28 cellular contexts compared by ENCODE assay signal in genomic region chr12:120218680-120219606, GRCh38.
"Had no signal": no experiment of that assay in that cellular context is flagged by ENCODE, and none has a peak within 500 bp of the region (broad histone marks: within the 10 kb centered on the region; RNA-seq: fewer than 3 reads in every experiment).

No MANE protein-coding gene starts in this region.

- H3K27me3 ChIP-seq: adrenal gland, left lung, pancreas, right atrium auricular region, upper lobe of left lung had no signal

- H3K4me3 ChIP-seq: adrenal gland, left lung, pancreas, psoas muscle, right atrium auricular region, skin epidermis, thoracic aorta, upper lobe of left lung had no signal

- H3K36me3 Mint-ChIP-seq: natural killer cell; stimulated activated memory B cell treated with anti-CD40 and anti-IgM and Interleukin-4, amounts not matched to agents 10 μg/mL and 1 μg/mL and 100 μg/mL, for 72 hours had no signal

- H3K27me3 Mint-ChIP-seq: activated naive CD4-positive, alpha-beta T cell treated with anti-CD3 and anti-CD28 coated beads, Interleukin-2, amount 10 ng/mL, durations not matched to agents 7 days and 5 days had no signal

- H3K27ac Mint-ChIP-seq: stimulated activated memory B cell treated with anti-CD40 and anti-IgM and Interleukin-4, amounts not matched to agents 10 μg/mL and 1 μg/mL and 100 μg/mL, for 72 hours; WTC11 had no signal

- H3K4me1 Mint-ChIP-seq: activated naive CD4-positive, alpha-beta T cell treated with anti-CD3 and anti-CD28 coated beads, Interleukin-2, amount 10 ng/mL, durations not matched to agents 7 days and 5 days; stimulated activated memory B cell treated with anti-CD40 and anti-IgM and Interleukin-4, amounts not matched to agents 10 μg/mL and 1 μg/mL and 100 μg/mL, for 72 hours had no signal

- FAIRE-seq: astrocyte, colon, endothelial cell of umbilical vein, pancreas had no signal

- ATAC-seq: esophagus mucosa; left lung; natural killer cell; pancreas; stimulated activated memory B cell treated with anti-CD40 and anti-IgM and Interleukin-4, amounts not matched to agents 10 μg/mL and 1 μg/mL and 100 μg/mL, for 72 hours; WTC11 had no signal

- H3K4me1 ChIP-seq: psoas muscle, right atrium auricular region had no signal

- H3K9me3 ChIP-seq: adrenal gland, left lung, pancreas, psoas muscle, right atrium auricular region, thoracic aorta, upper lobe of left lung had no signal

- H3K4me3 Mint-ChIP-seq: activated naive CD4-positive, alpha-beta T cell treated with anti-CD3 and anti-CD28 coated beads, Interleukin-2, amount 10 ng/mL, durations not matched to agents 7 days and 5 days; immature natural killer cell; natural killer cell; stimulated activated memory B cell treated with anti-CD40 and anti-IgM and Interleukin-4, amounts not matched to agents 10 μg/mL and 1 μg/mL and 100 μg/mL, for 72 hours; WTC11 had no signal

- H3K27ac ChIP-seq: left lung, pancreas, psoas muscle, right atrium auricular region, thoracic aorta, upper lobe of left lung had no signal

- DNase-seq: activated CD8-positive, alpha-beta memory T cell treated with anti-CD3 and anti-CD28 coated beads for 24 hours; activated CD8-positive, alpha-beta memory T cell treated with anti-CD3 and anti-CD28 coated beads, Interleukin-2, amount 50 U/mL, for 4 hours; activated naive CD4-positive, alpha-beta T cell treated with anti-CD3 and anti-CD28 coated beads, Interleukin-2, amount 10 ng/mL, durations not matched to agents 7 days and 5 days; activated T-cell treated with anti-CD3 and anti-CD28 coated beads, Interleukin-2, amount 50 U/mL, for 48 hours; central memory CD4-positive, alpha-beta T cell; effector memory CD4-positive, alpha-beta T cell; foreskin melanocyte; immature natural killer cell; kidney glomerular epithelial cell; left lung; midbrain; natural killer cell; psoas muscle; stimulated activated CD4-positive, alpha-beta T cell treated with anti-CD3 and anti-CD28 coated beads, Interleukin-2, amount 100 ng/mL, for 24 hours; T-helper 1 cell; T-helper 9 cell had no signal
